In genomic region chr17:36550491-36551417, GRCh38 we compare ENCODE assay signal across 11 cellular contexts. TPM values are rescaled to one million over a fixed set of nuclear protein-coding genes. Genes with fewer than 3 reads are reported as not detected.
DNase-seq lines count a peak whose midpoint lies in the region; ATAC-seq, FAIRE-seq and TF ChIP-seq lines count a peak whose summit lies in the region.
"Had no signal": no experiment of that assay in that cellular context is flagged by ENCODE, and none has a peak within 500 bp of the region (broad histone marks: within the 10 kb centered on the region; RNA-seq: fewer than 3 reads in every experiment).

No MANE protein-coding gene starts in this region.

- H3K27ac Mint-ChIP-seq in activated T-helper 2 cell treated with anti-CD3 and anti-CD28 coated beads, Interferon-gamma antibody, Interleukin-2, Interleukin-4, amounts not matched to agents 10 μg/mL and 5 μg/mL and 100 μg/mL, durations not matched to agents 14 hours and 24 hours and 36 hours, result peak overlapping the region; percentile 58

- H3K36me3 ChIP-seq in small intestine (ENCODE audit: control insufficient read depth in 2 of 2, insufficient read depth in 2 of 2, low read length in 2 of 2), result peaks cover 3 to 4% of the 10 kb centered on the region in 2 donors
- peaks cover 3 to 13% of the 10 kb centered on the region in 2 donors for H3K36me3 ChIP-seq in left lung

- H3K4me1 ChIP-seq in small intestine (ENCODE audit: control insufficient read depth in 2 of 2, insufficient read depth in 1 of 2, low read depth in 1 of 2, low read length in 1 of 2) (peaks cover 0 to 2% of the 10 kb centered on the region in 2 donors), left lung (peaks cover 19 to 89% of the 10 kb centered on the region in 2 donors)

- H3K4me1 Mint-ChIP-seq in activated T-helper 2 cell treated with anti-CD3 and anti-CD28 coated beads, Interferon-gamma antibody, Interleukin-2, Interleukin-4, amounts not matched to agents 10 μg/mL and 5 μg/mL and 100 μg/mL, durations not matched to agents 14 hours and 24 hours and 36 hours (ENCODE audit: low read depth), result peaks cover 51% of the 10 kb centered on the region

- H3K36me3 Mint-ChIP-seq in activated T-helper 2 cell treated with anti-CD3 and anti-CD28 coated beads, Interferon-gamma antibody, Interleukin-2, Interleukin-4, amounts not matched to agents 10 μg/mL and 5 μg/mL and 100 μg/mL, durations not matched to agents 14 hours and 24 hours and 36 hours (ENCODE audit: low read depth), result peaks cover 65% of the 10 kb centered on the region

- H3K27me3 ChIP-seq in small intestine (ENCODE audit: control insufficient read depth in 2 of 2, insufficient read depth in 2 of 2, low read length in 2 of 2), result no peaks in the 10 kb centered on the region
- no peaks in the 10 kb centered on the region for H3K27me3 ChIP-seq in left lung
- H3K27me3 ChIP-seq: suprapubic skin had no signal

- H3K4me3 Mint-ChIP-seq in activated T-helper 2 cell treated with anti-CD3 and anti-CD28 coated beads, Interferon-gamma antibody, Interleukin-2, Interleukin-4, amounts not matched to agents 10 μg/mL and 5 μg/mL and 100 μg/mL, durations not matched to agents 14 hours and 24 hours and 36 hours (ENCODE audit: low read depth), result peak overlapping the region; percentile 43

- no peaks in the 10 kb centered on the region for H3K27me3 Mint-ChIP-seq in activated T-helper 2 cell treated with anti-CD3 and anti-CD28 coated beads, Interferon-gamma antibody, Interleukin-2, Interleukin-4, amounts not matched to agents 10 μg/mL and 5 μg/mL and 100 μg/mL, durations not matched to agents 14 hours and 24 hours and 36 hours (ENCODE audit: low read depth)

- H3K27ac ChIP-seq in small intestine (ENCODE audit: low read depth in 1 of 2, low read length in 1 of 2) (peak overlapping the region in 1 of 2 donors; percentile 49), left lung (peak overlapping the region in 1 of 2 donors; percentile 65)
- H3K27ac ChIP-seq: suprapubic skin had no signal

- TF ChIP-seq CTCF in left lung (IDR thresholded peaks at IDR 0.05), result no peak

- WGBS in small intestine, 3 donors, result 73 to 81% (median 76%) methylated on average over 8 of the region's 8 CpGs

- no peak for FAIRE-seq in small intestine (lab: Jason Lieb, UNC)
- FAIRE-seq: astrocyte had no signal

- no peak overlapping the region for H3K4me3 ChIP-seq in small intestine (ENCODE audit: low read depth in 1 of 2, low read length in 2 of 2)
- H3K4me3 ChIP-seq in left lung, result no peak overlapping the region
- H3K4me3 ChIP-seq: suprapubic skin had no signal

- intact Hi-C loops in activated T-helper 2 cell treated with anti-CD3 and anti-CD28 coated beads, Interferon-gamma antibody, Interleukin-2, Interleukin-4, amounts not matched to agents 10 μg/mL and 5 μg/mL and 100 μg/mL, durations not matched to agents 14 hours and 24 hours and 36 hours (cut with micrococcal nuclease), result no loop called here
- intact Hi-C loops in left lung (cut with DNase I), result no loop called here

- H3K9me3 ChIP-seq in small intestine (ENCODE audit: control insufficient read depth, low read depth), result no peaks in the 10 kb centered on the region
- H3K9me3 ChIP-seq in left lung, result no peaks in the 10 kb centered on the region
- H3K9me3 ChIP-seq: suprapubic skin had no signal

- no peaks in the 10 kb centered on the region for H3K9me3 Mint-ChIP-seq in activated T-helper 2 cell treated with anti-CD3 and anti-CD28 coated beads, Interferon-gamma antibody, Interleukin-2, Interleukin-4, amounts not matched to agents 10 μg/mL and 5 μg/mL and 100 μg/mL, durations not matched to agents 14 hours and 24 hours and 36 hours

- ATAC-seq in GM18868 (IDR thresholded peaks at IDR 0.05; ENCODE audit: unreplicated experiment) (peak; percentile 45), left lung (no peak)
- ATAC-seq: left ventricle myocardium superior had no signal

- DNase-seq in MV-4-11 (lab: John Stamatoyannopoulos, UW) (peak; percentile 81), small intestine (peak; percentile 64), left lung (no peak), NCI-H2029 (lab: John Stamatoyannopoulos, UW) (no peak), mucosa of gallbladder (ENCODE audit: low spot score) (no peak)
- DNase-seq in activated T-helper 2 cell treated with anti-CD3 and anti-CD28 coated beads, Interferon-gamma antibody, Interleukin-2, Interleukin-4, amounts not matched to agents 10 μg/mL and 5 μg/mL and 100 μg/mL, durations not matched to agents 14 hours and 24 hours and 36 hours (ENCODE audit: low spot score), result no peak
- DNase-seq: left ventricle myocardium superior, NCI-H1436 had no signal

RNA-seq across cellular contexts. Expression of gene GGNBP2, which starts 6.0 kb away (rescaled TPM):
- 82.7 and 92.5 TPM in 2 replicates for total RNA-seq in activated T-helper 2 cell treated with anti-CD3 and anti-CD28 coated beads, Interferon-gamma antibody, Interleukin-2, Interleukin-4, amounts not matched to agents 10 μg/mL and 5 μg/mL and 100 μg/mL, durations not matched to agents 14 hours and 24 hours and 36 hours
- polyA plus RNA-seq in small intestine, result 10 to 100 TPM; 40.1 to 64.9 (median 64.0) TPM
- total RNA-seq in left lung (10 to 100 TPM; 64.7 to 75.3 TPM), mucosa of gallbladder (65.9 TPM)

RNA-seq across cellular contexts. Expression of gene PIGW, which starts 16.0 kb away (rescaled TPM):
- total RNA-seq in activated T-helper 2 cell treated with anti-CD3 and anti-CD28 coated beads, Interferon-gamma antibody, Interleukin-2, Interleukin-4, amounts not matched to agents 10 μg/mL and 5 μg/mL and 100 μg/mL, durations not matched to agents 14 hours and 24 hours and 36 hours, result 22.6 and 23.6 TPM in 2 replicates
- polyA plus RNA-seq in small intestine, result 1 to 10 TPM; 2.5 to 9.0 (median 3.2) TPM
- total RNA-seq in left lung (10 to 100 TPM in 1 of 2 donors, 1 to 10 TPM in 1; 6.8 to 20.1 TPM), mucosa of gallbladder (2.7 TPM)

RNA-seq across cellular contexts. Expression of gene MYO19, which starts 16.1 kb away (rescaled TPM):
- 150 and 155 TPM in 2 replicates for total RNA-seq in activated T-helper 2 cell treated with anti-CD3 and anti-CD28 coated beads, Interferon-gamma antibody, Interleukin-2, Interleukin-4, amounts not matched to agents 10 μg/mL and 5 μg/mL and 100 μg/mL, durations not matched to agents 14 hours and 24 hours and 36 hours
- polyA plus RNA-seq in small intestine, result 10 to 100 TPM; 35.9 to 54.8 (median 43.6) TPM
- 10 to 100 TPM; 51.0 to 80.8 TPM for total RNA-seq in left lung
- total RNA-seq in mucosa of gallbladder, result 46.2 TPM

RNA-seq across cellular contexts. Expression of gene DHRS11, which starts 40.9 kb away (rescaled TPM):
- 12.3 and 12.4 TPM in 2 replicates for total RNA-seq in activated T-helper 2 cell treated with anti-CD3 and anti-CD28 coated beads, Interferon-gamma antibody, Interleukin-2, Interleukin-4, amounts not matched to agents 10 μg/mL and 5 μg/mL and 100 μg/mL, durations not matched to agents 14 hours and 24 hours and 36 hours
- polyA plus RNA-seq in small intestine, result 100 to 1,000 TPM; 195 to 654 (median 639) TPM
- 10 to 100 TPM in 1 of 2 donors, 1 to 10 TPM in 1; 9.3 to 12.7 TPM for total RNA-seq in left lung
- 16.9 TPM for total RNA-seq in mucosa of gallbladder

RNA-seq across cellular contexts. Expression of gene MRM1, which starts 50.6 kb away (rescaled TPM):
- total RNA-seq in activated T-helper 2 cell treated with anti-CD3 and anti-CD28 coated beads, Interferon-gamma antibody, Interleukin-2, Interleukin-4, amounts not matched to agents 10 μg/mL and 5 μg/mL and 100 μg/mL, durations not matched to agents 14 hours and 24 hours and 36 hours, result 23.2 TPM in 2 replicates
- polyA plus RNA-seq in small intestine, result 10 to 100 TPM; 15.4 to 20.6 (median 16.8) TPM
- total RNA-seq in left lung, result 1 to 10 TPM; 5.2 to 6.4 TPM
- 8.3 TPM for total RNA-seq in mucosa of gallbladder

Comparison
In these comparisons a context has a peak if more than half of its experiments do, and no peak if none do; other contexts are left out.
1. DNase-seq: peak in MV-4-11 (single experiment) and small intestine (single experiment); none in activated T-helper 2 cell treated with anti-CD3 and anti-CD28 coated beads, Interferon-gamma antibody, Interleukin-2, Interleukin-4, amounts not matched to agents 10 μg/mL and 5 μg/mL and 100 μg/mL, durations not matched to agents 14 hours and 24 hours and 36 hours (single experiment), left lung (0 of 2), NCI-H2029 (single experiment) and mucosa of gallbladder (single experiment).